1 cellular context compared by ENCODE assay signal in genomic region chr15:57554063-57554820, GRCh38.
TF ChIP-seq lines count a peak whose summit lies in the region.

No MANE protein-coding gene starts in this region.

TF ChIP-seq in endothelial cell of umbilical vein, 7 proteins besides CTCF, POLR2A, EP300 and RAD21:
- TF ChIP-seq POLR2AphosphoS5 (IDR thresholded peaks at IDR 0.05; ENCODE audit: insufficient read depth, low read depth, low read length) (peak; percentile 89), FOS (IDR thresholded peaks at IDR 0.05; ENCODE audit: borderline replicate concordance, insufficient read depth, low read length) (peak; percentile 70), MAX (IDR thresholded peaks at IDR 0.05; ENCODE audit: insufficient read depth, insufficient read length) (no peak), MYC (IDR thresholded peaks at IDR 0.05; ENCODE audit: low read depth, low read length) (peak; percentile 4), EZH2 (IDR thresholded peaks at IDR 0.05; ENCODE audit: borderline replicate concordance, low read depth, low read length, severe bottlenecking) (no peak), JUN (IDR thresholded peaks at IDR 0.05; ENCODE audit: borderline replicate concordance, insufficient read depth, insufficient read length, low read depth) (peak; percentile 41), GATA2 (IDR thresholded peaks at IDR 0.05; ENCODE audit: insufficient read depth, insufficient read length, low read depth, low read length) (peak; percentile 95)
TF ChIP-seq in endothelial cell of umbilical vein: peak in this region for 5.
